Comparison of ENCODE assay signal across 9 cellular contexts in the genomic region with DNA sequence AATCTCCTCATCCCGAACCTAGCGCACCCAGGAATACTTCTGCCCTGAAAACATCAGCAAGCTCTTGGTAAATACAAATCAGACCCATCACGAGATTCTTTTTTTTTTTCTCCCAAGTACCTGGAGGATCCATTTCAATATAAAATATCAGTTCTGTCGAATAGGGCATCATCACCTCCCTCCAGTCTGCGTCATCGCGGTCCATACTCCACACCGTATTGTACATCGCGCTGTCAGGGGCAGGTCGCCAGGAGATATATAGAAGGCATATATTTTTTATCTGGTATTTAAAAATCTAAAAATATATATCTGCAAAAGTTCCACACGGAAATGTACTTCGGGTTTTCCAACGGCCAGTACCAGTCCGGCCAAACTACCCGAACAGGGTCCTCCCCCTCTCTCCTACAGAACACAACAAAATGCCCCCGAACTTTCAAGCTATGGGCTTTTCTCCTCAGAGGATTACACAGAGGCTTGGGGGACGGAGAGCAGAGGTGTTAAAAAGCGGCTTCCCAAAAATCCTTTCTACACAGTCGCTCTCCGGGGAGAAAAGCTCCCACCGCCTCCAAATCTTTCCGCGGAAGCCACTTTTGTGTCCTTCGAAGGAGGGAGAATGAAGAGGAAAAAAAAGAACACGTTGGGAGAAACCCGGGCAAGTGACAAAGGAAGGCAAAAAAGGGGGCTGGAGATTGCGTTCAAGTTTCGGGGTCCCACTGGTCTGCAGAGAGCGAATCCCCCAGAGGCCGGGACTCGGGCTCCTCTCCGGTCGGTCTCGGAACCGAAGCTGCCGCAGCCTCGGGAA. TPM values are rescaled to one million over a fixed set of nuclear protein-coding genes. Genes with fewer than 3 reads are reported as not detected.
DNase-seq lines count a peak whose midpoint lies in the region; ATAC-seq and TF ChIP-seq lines count a peak whose summit lies in the region.
"Had no signal": no experiment of that assay in that cellular context is flagged by ENCODE, and none has a peak within 500 bp of the region (broad histone marks: within the 10 kb centered on the region; RNA-seq: fewer than 3 reads in every experiment).

No MANE protein-coding gene starts in this region.

- peaks cover 5% of the 10 kb centered on the region for H3K27me3 ChIP-seq in DOHH2 (ENCODE audit: control insufficient read depth, low read length)
- H3K27me3 ChIP-seq in ectodermal cell (ENCODE audit: control insufficient read depth, insufficient read depth, low read length, poor library complexity, severe bottlenecking), result no peaks in the 10 kb centered on the region
- peaks cover 37% of the 10 kb centered on the region for H3K27me3 ChIP-seq in mononuclear cell (ENCODE audit: insufficient read depth, low read length)
- H3K27me3 ChIP-seq in suprapubic skin, result peaks cover 39% of the 10 kb centered on the region

- peak; percentile 75 for DNase-seq in NCI-H1694 treated with DMSO at 0.1 percent for 48 hours (lab: John Stamatoyannopoulos, UW)
- peak; percentile 15 for DNase-seq in activated B cell treated with CpG ODN at 0.5 μM for 24 hours
- no peak for DNase-seq in suprapubic skin (ENCODE audit: low spot score in 2 of 2)
- no peak for DNase-seq in COR-L47 (lab: John Stamatoyannopoulos, UW)

- CTCF ChIA-PET in activated B cell treated with CpG ODN at 0.5 μM for 24 hours (lab: Charles Lee), result interaction anchor here (0.6 kb wide), 1 partner anchor 152 kb away, joined by 3 read pairs; no protein-coding TSS in a partner anchor

- no peaks in the 10 kb centered on the region for H3K9me3 ChIP-seq in DOHH2 (ENCODE audit: control insufficient read depth, insufficient read depth, low read length)
- no peaks in the 10 kb centered on the region for H3K9me3 ChIP-seq in ectodermal cell (ENCODE audit: control insufficient read depth, low read length)
- no peaks in the 10 kb centered on the region for H3K9me3 ChIP-seq in mononuclear cell (ENCODE audit: low read depth, low read length)
- H3K9me3 ChIP-seq in suprapubic skin, result no peaks in the 10 kb centered on the region

- ATAC-seq in activated B cell treated with CpG ODN at 0.5 μM for 24 hours (ENCODE audit: low read depth) (no peak), HG03139 (IDR thresholded peaks at IDR 0.05; ENCODE audit: unreplicated experiment) (no peak)

- H3K4me3 ChIP-seq in DOHH2 (ENCODE audit: low read length) (peak overlapping the region; percentile 75), ectodermal cell (ENCODE audit: insufficient read depth, low read depth, low read length) (peak overlapping the region; percentile 75), mononuclear cell (ENCODE audit: low read length) (peak overlapping the region; percentile 66), suprapubic skin (peak overlapping the region; percentile 79)

- H3K9me3 Mint-ChIP-seq in activated B cell treated with CpG ODN at 0.5 μM for 24 hours, result no peaks in the 10 kb centered on the region

- H3K27me3 Mint-ChIP-seq in activated B cell treated with CpG ODN at 0.5 μM for 24 hours, result peaks cover 33% of the 10 kb centered on the region

- H3K4me1 ChIP-seq in DOHH2 (ENCODE audit: control insufficient read depth, low read length) (peaks cover 28% of the 10 kb centered on the region), ectodermal cell (ENCODE audit: control insufficient read depth, insufficient read depth, low read length) (peaks cover 18% of the 10 kb centered on the region), mononuclear cell (ENCODE audit: insufficient read depth, low read length) (peaks cover 23% of the 10 kb centered on the region), suprapubic skin (peaks cover 41% of the 10 kb centered on the region)

- H3K27ac Mint-ChIP-seq in activated B cell treated with CpG ODN at 0.5 μM for 24 hours, result peak overlapping the region; percentile 50

- peak overlapping the region; percentile 71 for H3K27ac ChIP-seq in DOHH2 (ENCODE audit: low read depth, low read length)
- H3K27ac ChIP-seq in ectodermal cell (ENCODE audit: insufficient read depth, low read depth, low read length, poor library complexity, severe bottlenecking), result peak overlapping the region; percentile 100
- peak overlapping the region; percentile 92 for H3K27ac ChIP-seq in suprapubic skin

- H3K4me3 Mint-ChIP-seq in activated B cell treated with CpG ODN at 0.5 μM for 24 hours, result peak overlapping the region; percentile 93

- no peaks in the 10 kb centered on the region for H4K20me1 ChIP-seq in DOHH2 (ENCODE audit: control insufficient read depth, insufficient read depth, low read depth, low read length)

- POLR2A ChIA-PET in activated B cell treated with CpG ODN at 0.5 μM for 24 hours (lab: Charles Lee), result interaction anchor here (0.6 to 1.6 kb wide), 7 partner anchors 17 to 1305 kb away, joined by 3 to 5 read pairs (median 3); no protein-coding TSS in a partner anchor

- intact Hi-C loops in activated B cell treated with CpG ODN at 0.5 μM for 24 hours (cut with micrococcal nuclease), result loop anchor here (1.0 to 5.0 kb wide), 2 partner anchors 45 to 89 kb away; a partner anchor contains a TSS

- peaks cover 4% of the 10 kb centered on the region for H3K79me2 ChIP-seq in DOHH2 (ENCODE audit: control insufficient read depth, low read length)

- no peaks in the 10 kb centered on the region for H3K9me2 ChIP-seq in DOHH2 (replicated peaks; ENCODE audit: control insufficient read depth, low read length)

- no peaks in the 10 kb centered on the region; the same call in 1 of the 2 replicates for H3F3A ChIP-seq in DOHH2 (ENCODE audit: control insufficient read depth, insufficient read depth)

- H3K4me2 ChIP-seq in DOHH2 (ENCODE audit: low read length), result peak overlapping the region; percentile 77

- TF ChIP-seq CTCF in DOHH2 (IDR thresholded peaks at IDR 0.05; ENCODE audit: low read depth, low read length, poor library complexity, severe bottlenecking) (no peak), activated B cell treated with CpG ODN at 0.5 μM for 24 hours (IDR thresholded peaks at IDR 0.05) (no peak), suprapubic skin (IDR thresholded peaks at IDR 0.05) (no peak)

- no peak for TF ChIP-seq POLR2A in suprapubic skin (IDR thresholded peaks at IDR 0.05)

- TF ChIP-seq EP300 in suprapubic skin (IDR thresholded peaks at IDR 0.05), result no peak

- peaks cover 8% of the 10 kb centered on the region for H3K36me3 Mint-ChIP-seq in activated B cell treated with CpG ODN at 0.5 μM for 24 hours (ENCODE audit: low read depth)

- 0 to 1% methylated on average over 34 to 35 of the region's 38 CpGs for WGBS in ectodermal cell, 2 experiments
- WGBS in suprapubic skin, result 2% methylated on average over 38 of the region's 38 CpGs

- H3K36me3 ChIP-seq in DOHH2 (ENCODE audit: control insufficient read depth, low read length) (no peaks in the 10 kb centered on the region), ectodermal cell (ENCODE audit: control insufficient read depth, insufficient read depth, low read length) (no peaks in the 10 kb centered on the region), suprapubic skin (no peaks in the 10 kb centered on the region)

- peaks cover 25% of the 10 kb centered on the region for H3K4me1 Mint-ChIP-seq in activated B cell treated with CpG ODN at 0.5 μM for 24 hours

RNA-seq across cellular contexts. Expression of a gene that starts 0.5 kb away (rescaled TPM):
- total RNA-seq in activated B cell treated with CpG ODN at 0.5 μM for 24 hours (1.0 and 1.3 TPM in 2 replicates), mononuclear cell (0.42 TPM), suprapubic skin (10 to 100 TPM in 2 of 4 donors, 1 to 10 TPM in 2; 6.1 to 16.5 (median 11.2) TPM)
- 60.1 TPM for polyA plus RNA-seq in ectodermal cell (2013, experiment 1 of 4)
- 63.6 TPM for polyA plus RNA-seq in ectodermal cell (2013, experiment 2 of 4)
- 36.7 TPM for polyA plus RNA-seq in ectodermal cell (2013, experiment 3 of 4)
- polyA plus RNA-seq in ectodermal cell (2013, experiment 4 of 4), result 41.6 TPM

RNA-seq across cellular contexts. Expression of a gene that starts 43.0 kb away (rescaled TPM):
- total RNA-seq in activated B cell treated with CpG ODN at 0.5 μM for 24 hours (not detected in 2 replicates), mononuclear cell (not detected), suprapubic skin (1 to 10 TPM; 2.1 to 7.8 (median 3.3) TPM)
- not detected for polyA plus RNA-seq in ectodermal cell (2013, experiment 1 of 4)
- polyA plus RNA-seq in ectodermal cell (2013, experiment 2 of 4), result not detected
- not detected for polyA plus RNA-seq in ectodermal cell (2013, experiment 3 of 4)
- polyA plus RNA-seq in ectodermal cell (2013, experiment 4 of 4), result not detected

RNA-seq across cellular contexts. Expression of a gene that starts 44.4 kb away (rescaled TPM):
- not detected in 2 replicates for total RNA-seq in activated B cell treated with CpG ODN at 0.5 μM for 24 hours
- polyA plus RNA-seq in ectodermal cell (2013, experiment 1 of 4), result not detected
- polyA plus RNA-seq in ectodermal cell (2013, experiment 2 of 4), result not detected
- not detected for polyA plus RNA-seq in ectodermal cell (2013, experiment 3 of 4)
- polyA plus RNA-seq in ectodermal cell (2013, experiment 4 of 4), result not detected
- not detected for total RNA-seq in mononuclear cell
- total RNA-seq in suprapubic skin, result not detected
- total RNA-seq: T-helper 1 cell treated with Interleukin-12 subunit alpha and Interleukin-12 subunit beta and Interleukin-4 antibody, amounts not matched to agents 30 ng/mL and 1 ng/mL, for 36 hours had no signal

Comparison
In these comparisons a context has a peak if more than half of its experiments do, and no peak if none do; other contexts are left out.
1. DNase-seq: peak in NCI-H1694 treated with DMSO at 0.1 percent for 48 hours (single experiment) and activated B cell treated with CpG ODN at 0.5 μM for 24 hours (single experiment); none in suprapubic skin (0 of 2) and COR-L47 (single experiment).
2. Peak in every context shown above with its lines, with median percentiles within 50 percentile points of each other: H3K27ac ChIP-seq and H3K4me3 ChIP-seq.